ENCODE assay signal across 13 cellular contexts in genomic region chr20:32707691-32708581, GRCh38. TPM values are rescaled to one million over a fixed set of nuclear protein-coding genes. Genes with fewer than 3 reads are reported as not detected.
DNase-seq lines count a peak whose midpoint lies in the region; ATAC-seq and TF ChIP-seq lines count a peak whose summit lies in the region.
"Had no signal": no experiment of that assay in that cellular context is flagged by ENCODE, and none has a peak within 500 bp of the region (broad histone marks: within the 10 kb centered on the region; RNA-seq: fewer than 3 reads in every experiment).

No MANE protein-coding gene starts in this region.

- no peaks in the 10 kb centered on the region for H3K9me3 Mint-ChIP-seq in T-cell
- no peaks in the 10 kb centered on the region for H3K9me3 Mint-ChIP-seq in stimulated activated naive CD8-positive, alpha-beta T cell treated with anti-CD3 and anti-CD28 coated beads, Interleukin-15, Interleukin-2, amounts not matched to agents 100 ng/mL and 50 ng/mL, for 24 hours

- no peak for DNase-seq in right cardiac atrium
- no peak for DNase-seq in right atrium auricular region (ENCODE audit: low spot score)
- DNase-seq in T-cell, result no peak
- peak; percentile 40 for DNase-seq in fibroblast of gingiva (ENCODE audit: low read depth)
- DNase-seq in NCI-H345 treated with DMSO at 0.1 percent for 48 hours (lab: John Stamatoyannopoulos, UW; ENCODE audit: unreplicated experiment), result no peak
- DNase-seq in left lobe of liver (ENCODE audit: low spot score), result no peak
- DNase-seq in kidney glomerular epithelial cell (lab: John Stamatoyannopoulos, UW), result no peak
- DNase-seq: colonic mucosa, NCI-H2107, transverse colon had no signal

- CTCF ChIA-PET in T-cell (lab: Charles Lee), result no interaction called here

- peak in 1 of 2 donors; percentile 74 for ATAC-seq in right cardiac atrium
- ATAC-seq in T-cell (replicated peaks in 1 of 4), result no peak
- no peak for ATAC-seq in left lobe of liver

- H3K9me3 ChIP-seq in right cardiac atrium (ENCODE audit: control insufficient read depth, low read length), result no peaks in the 10 kb centered on the region
- no peaks in the 10 kb centered on the region for H3K9me3 ChIP-seq in right atrium auricular region
- H3K9me3 ChIP-seq: BLaER1, colonic mucosa, transverse colon had no signal

- no peak for TF ChIP-seq CTCF in right atrium auricular region (IDR thresholded peaks at IDR 0.05)

- H3K4me1 Mint-ChIP-seq in T-cell, result peaks cover 0 to 8% (median 7%) of the 10 kb centered on the region in 3 donors
- H3K4me1 Mint-ChIP-seq in stimulated activated naive CD8-positive, alpha-beta T cell treated with anti-CD3 and anti-CD28 coated beads, Interleukin-15, Interleukin-2, amounts not matched to agents 100 ng/mL and 50 ng/mL, for 24 hours (ENCODE audit: low read depth), result peaks cover 17% of the 10 kb centered on the region

- intact Hi-C loops in right cardiac atrium (cut with DNase I), result no loop called here

- H3K4me3 ChIP-seq in right cardiac atrium (ENCODE audit: low read length) (no peak overlapping the region), right atrium auricular region (no peak overlapping the region)
- H3K4me3 ChIP-seq: BLaER1, colonic mucosa, lung, transverse colon had no signal

- H3K27ac ChIP-seq in right cardiac atrium (ENCODE audit: low read length), result peak overlapping the region; percentile 30
- H3K27ac ChIP-seq in right atrium auricular region, result no peak overlapping the region
- H3K27ac ChIP-seq: colonic mucosa, transverse colon had no signal

- no peaks in the 10 kb centered on the region for H3K27me3 ChIP-seq in right cardiac atrium (ENCODE audit: control insufficient read depth, insufficient read depth)
- no peaks in the 10 kb centered on the region for H3K27me3 ChIP-seq in right atrium auricular region
- H3K27me3 ChIP-seq: BLaER1, colonic mucosa, transverse colon had no signal

- peaks cover 29% of the 10 kb centered on the region for H3K36me3 Mint-ChIP-seq in T-cell
- peaks cover 23% of the 10 kb centered on the region for H3K36me3 Mint-ChIP-seq in stimulated activated naive CD8-positive, alpha-beta T cell treated with anti-CD3 and anti-CD28 coated beads, Interleukin-15, Interleukin-2, amounts not matched to agents 100 ng/mL and 50 ng/mL, for 24 hours (ENCODE audit: low read depth)

- 75% methylated on average over 5 of the region's 5 CpGs for WGBS in right cardiac atrium

- H3K4me3 Mint-ChIP-seq in T-cell, result no peak overlapping the region
- H3K4me3 Mint-ChIP-seq in stimulated activated naive CD8-positive, alpha-beta T cell treated with anti-CD3 and anti-CD28 coated beads, Interleukin-15, Interleukin-2, amounts not matched to agents 100 ng/mL and 50 ng/mL, for 24 hours, result no peak overlapping the region

- POLR2A ChIA-PET in T-cell (lab: Charles Lee), result no interaction called here

- H3K36me3 ChIP-seq in right atrium auricular region, result peaks cover 28% of the 10 kb centered on the region
- H3K36me3 ChIP-seq: colonic mucosa had no signal

- H3K4me1 ChIP-seq in right cardiac atrium (ENCODE audit: control insufficient read depth, insufficient read depth, low read length) (peaks cover 8% of the 10 kb centered on the region), right atrium auricular region (peaks cover 0 to 18% of the 10 kb centered on the region in 2 donors)
- H3K4me1 ChIP-seq: colonic mucosa, transverse colon had no signal

- H3K27ac Mint-ChIP-seq in T-cell, result peak overlapping the region; percentile 48 to 70
- peak overlapping the region; percentile 58 for H3K27ac Mint-ChIP-seq in stimulated activated naive CD8-positive, alpha-beta T cell treated with anti-CD3 and anti-CD28 coated beads, Interleukin-15, Interleukin-2, amounts not matched to agents 100 ng/mL and 50 ng/mL, for 24 hours

- H3K27me3 Mint-ChIP-seq in T-cell, result no peaks in the 10 kb centered on the region
- H3K27me3 Mint-ChIP-seq in stimulated activated naive CD8-positive, alpha-beta T cell treated with anti-CD3 and anti-CD28 coated beads, Interleukin-15, Interleukin-2, amounts not matched to agents 100 ng/mL and 50 ng/mL, for 24 hours, result no peaks in the 10 kb centered on the region

RNA-seq across cellular contexts. Expression of gene C20orf203, which starts 34.2 kb away (rescaled TPM):
- total RNA-seq in right cardiac atrium (under 1 TPM in 1 of 4 donors, not detected in 3; 0.06 TPM), right atrium auricular region (not detected), T-cell (under 1 TPM; 0.13 to 0.96 (median 0.23) TPM), left lobe of liver (not detected)
- polyA plus RNA-seq in right cardiac atrium, result not detected
- total RNA-seq: colonic mucosa had no signal

RNA-seq across cellular contexts. Expression of gene COMMD7, which starts 35.3 kb away (rescaled TPM):
- total RNA-seq in right cardiac atrium (10 to 100 TPM; 36.2 to 44.8 (median 40.7) TPM), right atrium auricular region (10 to 100 TPM; 22.2 to 29.3 TPM), T-cell (10 to 100 TPM; 35.5 to 48.1 (median 37.4) TPM), left lobe of liver (16.9 TPM)
- polyA plus RNA-seq in right cardiac atrium, result 53.6 TPM

RNA-seq across cellular contexts. Expression of gene DNMT3B, which starts 54.2 kb away (rescaled TPM):
- total RNA-seq in right cardiac atrium (under 1 TPM; 0.28 to 0.65 (median 0.59) TPM), right atrium auricular region (under 1 TPM; 0.24 to 0.44 TPM), T-cell (1 to 10 TPM in 2 of 5 donors, under 1 TPM in 3; 0.56 to 1.7 (median 0.95) TPM), left lobe of liver (1.6 TPM)
- 0.52 TPM for polyA plus RNA-seq in right cardiac atrium
